Comparison of ENCODE assay signal across 24 cellular contexts in the genomic region with DNA sequence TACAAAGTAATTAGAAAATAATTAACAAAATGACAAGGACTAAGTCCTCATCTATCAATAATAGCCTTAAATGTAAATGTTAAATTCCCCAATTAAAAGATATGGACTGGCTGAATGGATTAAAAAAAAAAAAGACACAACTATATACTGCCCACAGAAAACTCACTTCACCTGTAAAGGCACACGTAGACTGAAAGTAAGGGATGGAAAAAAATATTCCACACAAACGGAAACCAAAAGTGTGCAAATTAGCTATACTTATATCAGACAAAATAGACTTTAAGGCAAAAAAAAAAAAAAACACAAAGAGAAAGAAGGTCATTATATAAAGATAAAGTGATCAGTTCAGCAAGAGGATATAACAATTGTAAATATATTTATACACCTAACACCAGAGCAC. TPM values are rescaled to one million over a fixed set of nuclear protein-coding genes. Genes with fewer than 3 reads are reported as not detected.
DNase-seq lines count a peak whose midpoint lies in the region; ATAC-seq, FAIRE-seq and TF ChIP-seq lines count a peak whose summit lies in the region.
"Had no signal": no experiment of that assay in that cellular context is flagged by ENCODE, and none has a peak within 500 bp of the region (broad histone marks: within the 10 kb centered on the region; RNA-seq: fewer than 3 reads in every experiment).

No MANE protein-coding gene starts in this region.

- H3K36me3 Mint-ChIP-seq in activated T-cell treated with anti-CD3 and anti-CD28 coated beads, Interleukin-2, amount 50 U/mL, for 24 hours (ENCODE audit: low read depth), result peaks cover 45% of the 10 kb centered on the region
- H3K36me3 Mint-ChIP-seq in activated naive CD8-positive, alpha-beta T cell treated with anti-CD3 and anti-CD28 coated beads for 36 hours, result peaks cover 36% of the 10 kb centered on the region

- FAIRE-seq in HTR-8/SVneo (lab: Jason Lieb, UNC), result no peak
- FAIRE-seq: GM12891 had no signal

- H3K9me3 ChIP-seq in heart right ventricle, result no peaks in the 10 kb centered on the region
- H3K9me3 ChIP-seq: MG63, SJCRH30 had no signal

- ATAC-seq in GM19372 (IDR thresholded peaks at IDR 0.05; ENCODE audit: low read depth, unreplicated experiment), result peak; percentile 61
- ATAC-seq in stimulated activated naive CD8-positive, alpha-beta T cell treated with anti-CD3 and anti-CD28 coated beads, Interleukin-15, amount 100 ng/mL, for 72 hours, result no peak
- no peak for ATAC-seq in heart right ventricle
- ATAC-seq: PC-3 had no signal

- peak overlapping the region; percentile 41 for H3K27ac Mint-ChIP-seq in activated T-cell treated with anti-CD3 and anti-CD28 coated beads, Interleukin-2, amount 50 U/mL, for 24 hours
- peak overlapping the region; percentile 70 for H3K27ac Mint-ChIP-seq in activated naive CD8-positive, alpha-beta T cell treated with anti-CD3 and anti-CD28 coated beads for 36 hours
- peak overlapping the region; percentile 6 to 16 for H3K27ac Mint-ChIP-seq in stimulated activated naive CD8-positive, alpha-beta T cell treated with anti-CD3 and anti-CD28 coated beads, Interleukin-15, amount 100 ng/mL, for 72 hours

- intact Hi-C loops in heart right ventricle (cut with DNase I), result no loop called here

- H3K4me3 ChIP-seq in heart right ventricle, result no peak overlapping the region
- H3K4me3 ChIP-seq: MG63, SJCRH30 had no signal

- H3K9me3 Mint-ChIP-seq in activated T-cell treated with anti-CD3 and anti-CD28 coated beads, Interleukin-2, amount 50 U/mL, for 24 hours, result no peaks in the 10 kb centered on the region
- peaks cover 8% of the 10 kb centered on the region for H3K9me3 Mint-ChIP-seq in activated naive CD8-positive, alpha-beta T cell treated with anti-CD3 and anti-CD28 coated beads for 36 hours
- H3K9me3 Mint-ChIP-seq in stimulated activated naive CD8-positive, alpha-beta T cell treated with anti-CD3 and anti-CD28 coated beads, Interleukin-15, amount 100 ng/mL, for 72 hours, result no peaks in the 10 kb centered on the region

- no peak for DNase-seq in activated T-cell treated with anti-CD3 and anti-CD28 coated beads, Interleukin-2, amount 50 U/mL, for 24 hours
- no peak for DNase-seq in activated T-cell treated with anti-CD3 and anti-CD28 coated beads, Interleukin-2, amount 50 U/mL, for 48 hours
- DNase-seq in activated naive CD8-positive, alpha-beta T cell treated with anti-CD3 and anti-CD28 coated beads for 36 hours, result no peak
- DNase-seq in stimulated activated naive CD8-positive, alpha-beta T cell treated with anti-CD3 and anti-CD28 coated beads, Interleukin-15, amount 100 ng/mL, for 72 hours, result no peak
- no peak for DNase-seq in HTR-8/SVneo (ENCODE audit: insufficient read length, low spot score)
- no peak for DNase-seq in heart right ventricle
- DNase-seq: Calu3; DMS79 treated with DMSO at 0.1 percent for 48 hours; GF-D8; H7; IMR-90; KG1; MG63; NCI-H1105 treated with DMSO at 0.1 percent for 48 hours; NCI-H146; NCI-H1930; NCI-H2107; NCI-H526; NCI-H82; NK-92 treated with Interleukin-12 subunit alpha and Interleukin-12 subunit beta, amount 100 ng/mL, for 24 hours; PC-3; SJCRH30 had no signal

- no peaks in the 10 kb centered on the region for H3K27me3 ChIP-seq in heart right ventricle
- H3K27me3 ChIP-seq: MG63, SJCRH30 had no signal

- H3K27me3 Mint-ChIP-seq in activated T-cell treated with anti-CD3 and anti-CD28 coated beads, Interleukin-2, amount 50 U/mL, for 24 hours, result no peaks in the 10 kb centered on the region
- H3K27me3 Mint-ChIP-seq in activated naive CD8-positive, alpha-beta T cell treated with anti-CD3 and anti-CD28 coated beads for 36 hours, result no peaks in the 10 kb centered on the region
- H3K27me3 Mint-ChIP-seq in stimulated activated naive CD8-positive, alpha-beta T cell treated with anti-CD3 and anti-CD28 coated beads, Interleukin-15, amount 100 ng/mL, for 72 hours, result no peaks in the 10 kb centered on the region

- no peak overlapping the region for H3K27ac ChIP-seq in heart right ventricle
- H3K27ac ChIP-seq: SJCRH30 had no signal

- H3K36me3 ChIP-seq in heart right ventricle, result no peaks in the 10 kb centered on the region
- H3K36me3 ChIP-seq: MG63, SJCRH30 had no signal

- H3K4me1 Mint-ChIP-seq in activated T-cell treated with anti-CD3 and anti-CD28 coated beads, Interleukin-2, amount 50 U/mL, for 24 hours (ENCODE audit: low read depth), result peaks cover 52% of the 10 kb centered on the region
- peaks cover 39% of the 10 kb centered on the region for H3K4me1 Mint-ChIP-seq in activated naive CD8-positive, alpha-beta T cell treated with anti-CD3 and anti-CD28 coated beads for 36 hours
- H3K4me1 Mint-ChIP-seq in stimulated activated naive CD8-positive, alpha-beta T cell treated with anti-CD3 and anti-CD28 coated beads, Interleukin-15, amount 100 ng/mL, for 72 hours, result peaks cover 51% of the 10 kb centered on the region

- 73 to 92% methylated on average over 2 of the region's 2 CpGs for WGBS in heart right ventricle, 2 donors

- H3K4me3 Mint-ChIP-seq in activated T-cell treated with anti-CD3 and anti-CD28 coated beads, Interleukin-2, amount 50 U/mL, for 24 hours, result no peak overlapping the region
- H3K4me3 Mint-ChIP-seq in activated naive CD8-positive, alpha-beta T cell treated with anti-CD3 and anti-CD28 coated beads for 36 hours, result no peak overlapping the region
- H3K4me3 Mint-ChIP-seq in stimulated activated naive CD8-positive, alpha-beta T cell treated with anti-CD3 and anti-CD28 coated beads, Interleukin-15, amount 100 ng/mL, for 72 hours, result peak overlapping the region in 1 of 2 donors; percentile 4

- H3K4me1 ChIP-seq in heart right ventricle, result peaks cover 0 to 11% (median 0%) of the 10 kb centered on the region in 9 donors
- H3K4me1 ChIP-seq: SJCRH30 had no signal

- TF ChIP-seq CTCF in heart right ventricle (IDR thresholded peaks at IDR 0.05), result no peak

RNA-seq across cellular contexts. Expression of gene PLCXD2, which starts 32.1 kb away (rescaled TPM):
- total RNA-seq in activated naive CD8-positive, alpha-beta T cell treated with anti-CD3 and anti-CD28 coated beads for 36 hours, result 1 to 10 TPM; 8.1 to 8.5 TPM
- 10 to 100 TPM in 2 of 10 donors, 1 to 10 TPM in 7, under 1 TPM in 1; 0.96 to 19.7 (median 3.2) TPM for total RNA-seq in heart right ventricle
- polyA plus RNA-seq in heart right ventricle, result 1 to 10 TPM; 2.4 to 3.6 TPM

Comparison
In these comparisons a context has a peak if more than half of its experiments do, and no peak if none do; other contexts are left out.
1. H3K27ac Mint-ChIP-seq: peak in every context shown above with its lines; median percentile 70 in activated naive CD8-positive, alpha-beta T cell treated with anti-CD3 and anti-CD28 coated beads for 36 hours; 41 in activated T-cell treated with anti-CD3 and anti-CD28 coated beads, Interleukin-2, amount 50 U/mL, for 24 hours; 11 in stimulated activated naive CD8-positive, alpha-beta T cell treated with anti-CD3 and anti-CD28 coated beads, Interleukin-15, amount 100 ng/mL, for 72 hours.